Comparison of ENCODE assay signal across 1 cellular context in the genomic region with DNA sequence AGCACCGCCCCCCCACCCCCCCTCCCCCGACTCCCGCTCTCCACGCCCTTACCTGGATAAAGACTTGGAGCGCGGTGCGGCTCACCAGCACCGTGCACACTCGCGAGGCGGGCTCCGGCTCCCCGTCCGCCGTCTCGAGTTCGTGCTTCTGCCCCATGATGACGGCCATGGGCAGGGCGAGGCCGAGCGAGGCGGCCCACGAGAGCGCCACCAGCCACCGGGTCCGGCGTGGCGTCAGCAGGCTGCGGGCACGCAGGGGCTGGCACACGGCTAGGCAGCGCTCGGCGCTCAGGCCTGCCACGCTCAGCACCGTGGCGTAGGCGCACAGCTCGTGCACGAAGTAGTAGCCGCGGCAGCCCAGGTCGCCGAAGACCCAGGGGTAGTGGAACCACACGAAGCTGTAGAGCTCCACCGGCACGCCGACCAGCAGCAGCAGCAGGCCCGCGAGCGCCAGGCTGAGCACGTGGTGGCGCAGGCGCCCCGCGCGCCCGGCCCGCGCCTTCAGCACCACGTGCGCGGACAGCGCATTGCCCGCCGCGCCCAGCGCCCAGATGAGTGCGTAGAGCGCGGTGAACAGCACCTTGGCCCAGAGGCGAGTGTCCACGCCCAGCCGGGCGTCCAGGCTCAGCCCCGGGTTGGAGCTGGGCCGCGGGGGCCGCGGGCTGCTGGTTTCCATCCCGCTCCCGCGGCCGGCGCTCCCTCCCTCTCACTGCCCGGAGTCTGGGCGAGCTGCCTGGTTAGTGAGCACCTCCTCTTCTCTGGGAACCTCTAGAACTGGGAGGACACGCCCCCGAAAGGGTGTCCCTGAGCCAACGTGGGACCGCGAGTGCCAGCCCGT.
A peak's percentile ranks its signal among the peaks of the same experiment; 100 is the strongest.
TF ChIP-seq lines count a peak whose summit lies in the region.

A gene with protein sequence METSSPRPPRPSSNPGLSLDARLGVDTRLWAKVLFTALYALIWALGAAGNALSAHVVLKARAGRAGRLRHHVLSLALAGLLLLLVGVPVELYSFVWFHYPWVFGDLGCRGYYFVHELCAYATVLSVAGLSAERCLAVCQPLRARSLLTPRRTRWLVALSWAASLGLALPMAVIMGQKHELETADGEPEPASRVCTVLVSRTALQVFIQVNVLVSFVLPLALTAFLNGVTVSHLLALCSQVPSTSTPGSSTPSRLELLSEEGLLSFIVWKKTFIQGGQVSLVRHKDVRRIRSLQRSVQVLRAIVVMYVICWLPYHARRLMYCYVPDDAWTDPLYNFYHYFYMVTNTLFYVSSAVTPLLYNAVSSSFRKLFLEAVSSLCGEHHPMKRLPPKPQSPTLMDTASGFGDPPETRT (minus strand): TSS at position 742 of the 838 bp plus-strand sequence. CDS start 66 bp downstream, at position 676.

TF ChIP-seq in HepG2, 621 proteins besides CTCF, POLR2A, EP300 and RAD21 (continued from another document and continues in another):
- TF ChIP-seq MED13 (CRISPR knock-in tag; IDR thresholded peaks at IDR 0.05) (peak; percentile 97), ZNF563 (CRISPR knock-in tag; IDR thresholded peaks at IDR 0.05) (peak; percentile 100), ZNF644 (CRISPR knock-in tag; IDR thresholded peaks at IDR 0.05; ENCODE audit: low read depth) (peak; percentile 96), MEIS1 (CRISPR knock-in tag; IDR thresholded peaks at IDR 0.05; ENCODE audit: borderline replicate concordance) (peak; percentile 87), CENPT (CRISPR knock-in tag; IDR thresholded peaks at IDR 0.05; ENCODE audit: low read depth) (peak; percentile 100), HNRNPUL1 (IDR thresholded peaks at IDR 0.05; ENCODE audit: low read depth, low read length) (no peak), SNRNP70 (IDR thresholded peaks at IDR 0.05; ENCODE audit: low read depth, low read length) (no peak), MAFG (CRISPR knock-in tag; IDR thresholded peaks at IDR 0.05) (0 out of 2 replicates have a peak, but pooled peaks have one; percentile 51), NR2F2 (IDR thresholded peaks at IDR 0.05; ENCODE audit: borderline replicate concordance, low read depth) (no peak), ZSCAN25 (CRISPR knock-in tag; IDR thresholded peaks at IDR 0.05) (peak; percentile 88; the same call in 1 of the 2 replicates), MYNN (CRISPR knock-in tag; IDR thresholded peaks at IDR 0.05; ENCODE audit: low read depth) (peak; percentile 97), BRD4 (CRISPR knock-in tag; IDR thresholded peaks at IDR 0.05) (peak; percentile 65; the same call in 1 of the 2 replicates), ZNF570 (CRISPR knock-in tag; IDR thresholded peaks at IDR 0.05; ENCODE audit: borderline replicate concordance) (peak; percentile 98), HMG20B (CRISPR knock-in tag; conservative IDR thresholded peaks at IDR 0.05) (peak; percentile 44; the same call in 1 of the 2 replicates), IRF2 (CRISPR knock-in tag; IDR thresholded peaks at IDR 0.05) (peak; percentile 92; the same call in 1 of the 2 replicates), SRSF9 (IDR thresholded peaks at IDR 0.05; ENCODE audit: borderline replicate concordance, insufficient read depth, low read depth, low read length, poor library complexity, severe bottlenecking) (no peak), JUND (CRISPR knock-in tag; IDR thresholded peaks at IDR 0.05) (peak; percentile 85), ZNF484 (CRISPR knock-in tag; IDR thresholded peaks at IDR 0.05; ENCODE audit: borderline replicate concordance, low read depth) (peak; percentile 97; the same call in 1 of the 2 replicates), ZNF12 (CRISPR knock-in tag; IDR thresholded peaks at IDR 0.05) (peak; percentile 90), RBM39 (IDR thresholded peaks at IDR 0.05; ENCODE audit: low read depth, low read length, poor library complexity, severe bottlenecking) (peak; percentile 65), ZNF737 (CRISPR knock-in tag; IDR thresholded peaks at IDR 0.05; ENCODE audit: borderline replicate concordance) (no peak), ZNF530 (CRISPR knock-in tag; IDR thresholded peaks at IDR 0.05; ENCODE audit: low read depth) (peak; percentile 95), ZNF678 (CRISPR knock-in tag; IDR thresholded peaks at IDR 0.05) (peak; percentile 94; the same call in 1 of the 2 replicates), SMC3 (IDR thresholded peaks at IDR 0.05; ENCODE audit: low read length) (no peak), RBM22 (optimal IDR thresholded peaks at IDR 0.05; ENCODE audit: low read length) (no peak), ZNF816 (CRISPR knock-in tag; IDR thresholded peaks at IDR 0.05; ENCODE audit: borderline replicate concordance) (peak; percentile 86; the same call in 1 of the 2 replicates), SKI (IDR thresholded peaks at IDR 0.05; ENCODE audit: partially characterized antibody) (no peak)
- TF ChIP-seq, protein P1, sequence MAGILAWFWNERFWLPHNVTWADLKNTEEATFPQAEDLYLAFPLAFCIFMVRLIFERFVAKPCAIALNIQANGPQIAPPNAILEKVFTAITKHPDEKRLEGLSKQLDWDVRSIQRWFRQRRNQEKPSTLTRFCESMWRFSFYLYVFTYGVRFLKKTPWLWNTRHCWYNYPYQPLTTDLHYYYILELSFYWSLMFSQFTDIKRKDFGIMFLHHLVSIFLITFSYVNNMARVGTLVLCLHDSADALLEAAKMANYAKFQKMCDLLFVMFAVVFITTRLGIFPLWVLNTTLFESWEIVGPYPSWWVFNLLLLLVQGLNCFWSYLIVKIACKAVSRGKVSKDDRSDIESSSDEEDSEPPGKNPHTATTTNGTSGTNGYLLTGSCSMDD (CRISPR knock-in tag; IDR thresholded peaks at IDR 0.05), result peak; percentile 96
- TF ChIP-seq, protein P2, sequence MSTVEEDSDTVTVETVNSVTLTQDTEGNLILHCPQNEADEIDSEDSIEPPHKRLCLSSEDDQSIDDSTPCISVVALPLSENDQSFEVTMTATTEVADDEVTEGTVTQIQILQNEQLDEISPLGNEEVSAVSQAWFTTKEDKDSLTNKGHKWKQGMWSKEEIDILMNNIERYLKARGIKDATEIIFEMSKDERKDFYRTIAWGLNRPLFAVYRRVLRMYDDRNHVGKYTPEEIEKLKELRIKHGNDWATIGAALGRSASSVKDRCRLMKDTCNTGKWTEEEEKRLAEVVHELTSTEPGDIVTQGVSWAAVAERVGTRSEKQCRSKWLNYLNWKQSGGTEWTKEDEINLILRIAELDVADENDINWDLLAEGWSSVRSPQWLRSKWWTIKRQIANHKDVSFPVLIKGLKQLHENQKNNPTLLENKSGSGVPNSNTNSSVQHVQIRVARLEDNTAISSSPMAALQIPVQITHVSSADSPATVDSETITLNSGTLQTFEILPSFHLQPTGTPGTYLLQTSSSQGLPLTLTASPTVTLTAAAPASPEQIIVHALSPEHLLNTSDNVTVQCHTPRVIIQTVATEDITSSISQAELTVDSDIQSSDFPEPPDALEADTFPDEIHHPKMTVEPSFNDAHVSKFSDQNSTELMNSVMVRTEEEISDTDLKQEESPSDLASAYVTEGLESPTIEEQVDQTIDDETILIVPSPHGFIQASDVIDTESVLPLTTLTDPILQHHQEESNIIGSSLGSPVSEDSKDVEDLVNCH (CRISPR knock-in tag; IDR thresholded peaks at IDR 0.05), result peak; percentile 94
- TF ChIP-seq, protein P3, sequence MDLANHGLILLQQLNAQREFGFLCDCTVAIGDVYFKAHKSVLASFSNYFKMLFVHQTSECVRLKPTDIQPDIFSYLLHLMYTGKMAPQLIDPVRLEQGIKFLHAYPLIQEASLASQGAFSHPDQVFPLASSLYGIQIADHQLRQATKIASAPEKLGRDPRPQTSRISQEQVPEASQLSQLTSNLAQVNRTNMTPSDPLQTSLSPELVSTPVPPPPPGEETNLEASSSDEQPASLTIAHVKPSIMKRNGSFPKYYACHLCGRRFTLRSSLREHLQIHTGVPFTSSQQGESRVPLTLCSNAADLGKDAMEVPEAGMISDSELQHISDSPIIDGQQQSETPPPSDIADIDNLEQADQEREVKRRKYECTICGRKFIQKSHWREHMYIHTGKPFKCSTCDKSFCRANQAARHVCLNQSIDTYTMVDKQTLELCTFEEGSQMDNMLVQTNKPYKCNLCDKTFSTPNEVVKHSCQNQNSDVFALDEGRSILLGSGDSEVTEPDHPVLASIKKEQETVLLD (CRISPR knock-in tag; IDR thresholded peaks at IDR 0.05; ENCODE audit: low read depth), result peak; percentile 90
- TF ChIP-seq, protein P4, sequence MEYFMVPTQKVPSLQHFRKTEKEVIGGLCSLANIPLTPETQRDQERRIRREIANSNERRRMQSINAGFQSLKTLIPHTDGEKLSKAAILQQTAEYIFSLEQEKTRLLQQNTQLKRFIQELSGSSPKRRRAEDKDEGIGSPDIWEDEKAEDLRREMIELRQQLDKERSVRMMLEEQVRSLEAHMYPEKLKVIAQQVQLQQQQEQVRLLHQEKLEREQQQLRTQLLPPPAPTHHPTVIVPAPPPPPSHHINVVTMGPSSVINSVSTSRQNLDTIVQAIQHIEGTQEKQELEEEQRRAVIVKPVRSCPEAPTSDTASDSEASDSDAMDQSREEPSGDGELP (IDR thresholded peaks at IDR 0.05; ENCODE audit: borderline replicate concordance, low read depth), result peak; percentile 79; the same call in 1 of the 2 replicates
- TF ChIP-seq, protein P5, sequence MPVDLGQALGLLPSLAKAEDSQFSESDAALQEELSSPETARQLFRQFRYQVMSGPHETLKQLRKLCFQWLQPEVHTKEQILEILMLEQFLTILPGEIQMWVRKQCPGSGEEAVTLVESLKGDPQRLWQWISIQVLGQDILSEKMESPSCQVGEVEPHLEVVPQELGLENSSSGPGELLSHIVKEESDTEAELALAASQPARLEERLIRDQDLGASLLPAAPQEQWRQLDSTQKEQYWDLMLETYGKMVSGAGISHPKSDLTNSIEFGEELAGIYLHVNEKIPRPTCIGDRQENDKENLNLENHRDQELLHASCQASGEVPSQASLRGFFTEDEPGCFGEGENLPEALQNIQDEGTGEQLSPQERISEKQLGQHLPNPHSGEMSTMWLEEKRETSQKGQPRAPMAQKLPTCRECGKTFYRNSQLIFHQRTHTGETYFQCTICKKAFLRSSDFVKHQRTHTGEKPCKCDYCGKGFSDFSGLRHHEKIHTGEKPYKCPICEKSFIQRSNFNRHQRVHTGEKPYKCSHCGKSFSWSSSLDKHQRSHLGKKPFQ (CRISPR knock-in tag; IDR thresholded peaks at IDR 0.05; ENCODE audit: insufficient replicate concordance), result peak; percentile 95
- TF ChIP-seq, protein P6, sequence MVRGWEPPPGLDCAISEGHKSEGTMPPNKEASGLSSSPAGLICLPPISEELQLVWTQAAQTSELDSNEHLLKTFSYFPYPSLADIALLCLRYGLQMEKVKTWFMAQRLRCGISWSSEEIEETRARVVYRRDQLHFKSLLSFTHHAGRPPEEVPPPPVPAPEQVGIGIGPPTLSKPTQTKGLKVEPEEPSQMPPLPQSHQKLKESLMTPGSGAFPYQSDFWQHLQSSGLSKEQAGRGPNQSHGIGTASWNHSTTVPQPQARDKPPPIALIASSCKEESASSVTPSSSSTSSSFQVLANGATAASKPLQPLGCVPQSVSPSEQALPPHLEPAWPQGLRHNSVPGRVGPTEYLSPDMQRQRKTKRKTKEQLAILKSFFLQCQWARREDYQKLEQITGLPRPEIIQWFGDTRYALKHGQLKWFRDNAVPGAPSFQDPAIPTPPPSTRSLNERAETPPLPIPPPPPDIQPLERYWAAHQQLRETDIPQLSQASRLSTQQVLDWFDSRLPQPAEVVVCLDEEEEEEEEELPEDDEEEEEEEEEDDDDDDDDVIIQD (CRISPR knock-in tag; IDR thresholded peaks at IDR 0.05; ENCODE audit: low read depth), result peak; percentile 65; the same call in 1 of the 2 replicates
- TF ChIP-seq, protein P7, sequence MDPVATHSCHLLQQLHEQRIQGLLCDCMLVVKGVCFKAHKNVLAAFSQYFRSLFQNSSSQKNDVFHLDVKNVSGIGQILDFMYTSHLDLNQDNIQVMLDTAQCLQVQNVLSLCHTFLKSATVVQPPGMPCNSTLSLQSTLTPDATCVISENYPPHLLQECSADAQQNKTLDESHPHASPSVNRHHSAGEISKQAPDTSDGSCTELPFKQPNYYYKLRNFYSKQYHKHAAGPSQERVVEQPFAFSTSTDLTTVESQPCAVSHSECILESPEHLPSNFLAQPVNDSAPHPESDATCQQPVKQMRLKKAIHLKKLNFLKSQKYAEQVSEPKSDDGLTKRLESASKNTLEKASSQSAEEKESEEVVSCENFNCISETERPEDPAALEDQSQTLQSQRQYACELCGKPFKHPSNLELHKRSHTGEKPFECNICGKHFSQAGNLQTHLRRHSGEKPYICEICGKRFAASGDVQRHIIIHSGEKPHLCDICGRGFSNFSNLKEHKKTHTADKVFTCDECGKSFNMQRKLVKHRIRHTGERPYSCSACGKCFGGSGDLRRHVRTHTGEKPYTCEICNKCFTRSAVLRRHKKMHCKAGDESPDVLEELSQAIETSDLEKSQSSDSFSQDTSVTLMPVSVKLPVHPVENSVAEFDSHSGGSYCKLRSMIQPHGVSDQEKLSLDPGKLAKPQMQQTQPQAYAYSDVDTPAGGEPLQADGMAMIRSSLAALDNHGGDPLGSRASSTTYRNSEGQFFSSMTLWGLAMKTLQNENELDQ (CRISPR knock-in tag; IDR thresholded peaks at IDR 0.05; ENCODE audit: borderline replicate concordance), result peak; percentile 98
- TF ChIP-seq, protein P8, sequence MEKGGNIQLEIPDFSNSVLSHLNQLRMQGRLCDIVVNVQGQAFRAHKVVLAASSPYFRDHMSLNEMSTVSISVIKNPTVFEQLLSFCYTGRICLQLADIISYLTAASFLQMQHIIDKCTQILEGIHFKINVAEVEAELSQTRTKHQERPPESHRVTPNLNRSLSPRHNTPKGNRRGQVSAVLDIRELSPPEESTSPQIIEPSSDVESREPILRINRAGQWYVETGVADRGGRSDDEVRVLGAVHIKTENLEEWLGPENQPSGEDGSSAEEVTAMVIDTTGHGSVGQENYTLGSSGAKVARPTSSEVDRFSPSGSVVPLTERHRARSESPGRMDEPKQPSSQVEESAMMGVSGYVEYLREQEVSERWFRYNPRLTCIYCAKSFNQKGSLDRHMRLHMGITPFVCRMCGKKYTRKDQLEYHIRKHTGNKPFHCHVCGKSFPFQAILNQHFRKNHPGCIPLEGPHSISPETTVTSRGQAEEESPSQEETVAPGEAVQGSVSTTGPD (CRISPR knock-in tag; IDR thresholded peaks at IDR 0.05), result no peak
- TF ChIP-seq, protein P9, sequence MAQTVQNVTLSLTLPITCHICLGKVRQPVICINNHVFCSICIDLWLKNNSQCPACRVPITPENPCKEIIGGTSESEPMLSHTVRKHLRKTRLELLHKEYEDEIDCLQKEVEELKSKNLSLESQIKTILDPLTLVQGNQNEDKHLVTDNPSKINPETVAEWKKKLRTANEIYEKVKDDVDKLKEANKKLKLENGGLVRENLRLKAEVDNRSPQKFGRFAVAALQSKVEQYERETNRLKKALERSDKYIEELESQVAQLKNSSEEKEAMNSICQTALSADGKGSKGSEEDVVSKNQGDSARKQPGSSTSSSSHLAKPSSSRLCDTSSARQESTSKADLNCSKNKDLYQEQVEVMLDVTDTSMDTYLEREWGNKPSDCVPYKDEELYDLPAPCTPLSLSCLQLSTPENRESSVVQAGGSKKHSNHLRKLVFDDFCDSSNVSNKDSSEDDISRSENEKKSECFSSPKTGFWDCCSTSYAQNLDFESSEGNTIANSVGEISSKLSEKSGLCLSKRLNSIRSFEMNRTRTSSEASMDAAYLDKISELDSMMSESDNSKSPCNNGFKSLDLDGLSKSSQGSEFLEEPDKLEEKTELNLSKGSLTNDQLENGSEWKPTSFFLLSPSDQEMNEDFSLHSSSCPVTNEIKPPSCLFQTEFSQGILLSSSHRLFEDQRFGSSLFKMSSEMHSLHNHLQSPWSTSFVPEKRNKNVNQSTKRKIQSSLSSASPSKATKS (CRISPR knock-in tag; IDR thresholded peaks at IDR 0.05), result no peak; the same call in 1 of the 2 replicates
